In genomic region chr19:17052439-17052838, GRCh38 we compare ENCODE assay signal across 7 cellular contexts. TPM values are rescaled to one million over a fixed set of nuclear protein-coding genes. Genes with fewer than 3 reads are reported as not detected.
DNase-seq lines count a peak whose midpoint lies in the region; ATAC-seq and TF ChIP-seq lines count a peak whose summit lies in the region.

No MANE protein-coding gene starts in this region.

- TF ChIP-seq CTCF in DOHH2 (IDR thresholded peaks at IDR 0.05; ENCODE audit: low read depth, low read length, poor library complexity, severe bottlenecking) = peak; percentile 75
- peak; percentile 63 for TF ChIP-seq CTCF in IMR-90 (conservative IDR thresholded peaks at IDR 0.05; ENCODE audit: low read depth, low read length)
- TF ChIP-seq CTCF in fibroblast of the aortic adventitia (IDR thresholded peaks at IDR 0.05; ENCODE audit: insufficient read depth, low read length) = peak; percentile 69

- CTCF ChIA-PET in IMR-90 (lab: Yijun Ruan, JAX) = interaction anchor here (0.5 to 1.3 kb wide), 17 partner anchors 9 to 829 kb away, joined by 3 to 8 read pairs (median 4); no protein-coding TSS in a partner anchor

- no peak overlapping the region for H3K23ac ChIP-seq in IMR-90 (ENCODE audit: low read depth, low read length)

- H3K79me1 ChIP-seq in IMR-90 (ENCODE audit: low read depth in 1 of 2, low read length in 2 of 2) = 0 out of 4 replicates have a peak, but pooled peaks cover 0 to 4% of the 10 kb centered on the region in 2 experiments

- peaks cover 86% of the 10 kb centered on the region for H3K36me3 ChIP-seq in DOHH2 (ENCODE audit: control insufficient read depth, low read length)
- H3K36me3 ChIP-seq in IMR-90 (ENCODE audit: control insufficient read depth, insufficient read depth, low read length) = peaks cover 15% of the 10 kb centered on the region

- no peak overlapping the region for H3K9ac ChIP-seq in IMR-90 (ENCODE audit: low read depth, low read length)

- H3K79me2 ChIP-seq in DOHH2 (ENCODE audit: control insufficient read depth, low read length) = no peaks in the 10 kb centered on the region

- H2AK5ac ChIP-seq in IMR-90 (ENCODE audit: low read depth, low read length) = no peak overlapping the region

- no peak overlapping the region for H3K4me3 ChIP-seq in DOHH2 (ENCODE audit: low read length)
- no peak overlapping the region for H3K4me3 ChIP-seq in IMR-90 (ENCODE audit: insufficient read depth, low read depth, low read length)
- H3K4me3 ChIP-seq in fibroblast of the aortic adventitia (ENCODE audit: low read depth, low read length) = no peak overlapping the region

- ATAC-seq in IMR-90 (ENCODE audit: low read depth) (peak; percentile 72), GM21576 (IDR thresholded peaks at IDR 0.05; ENCODE audit: unreplicated experiment) (no peak)

- POLR2A ChIA-PET in IMR-90 (lab: Charles Lee; ENCODE audit: unreplicated experiment) = interaction anchor here (0.5 kb wide), 1 partner anchor 265 kb away, joined by 10 read pairs; no protein-coding TSS in a partner anchor

- WGBS in IMR-90 (ENCODE audit: extremely low coverage in 2 of 2, insufficient read length in 1 of 2), 2 experiments = 73% methylated on average over 5 of the region's 8 CpGs; no CpG with 5 or more reads in 1 of the 2 experiments

- no peak overlapping the region for H2BK120ac ChIP-seq in IMR-90 (ENCODE audit: low read depth, low read length)

- no peak overlapping the region for H3K4me2 ChIP-seq in DOHH2 (ENCODE audit: low read length)
- H3K4me2 ChIP-seq in IMR-90 (ENCODE audit: low read depth, low read length) = no peak overlapping the region

- no peak for TF ChIP-seq POLR2A in IMR-90 (IDR thresholded peaks at IDR 0.05; ENCODE audit: low read depth, low read length)

- H2BK15ac ChIP-seq in IMR-90 (ENCODE audit: low read depth, low read length) = no peak overlapping the region

- no peak overlapping the region for H2AK9ac ChIP-seq in IMR-90 (replicated peaks; ENCODE audit: low read depth, low read length, poor library complexity)

- H3K27ac ChIP-seq in DOHH2 (ENCODE audit: low read depth, low read length) = no peak overlapping the region
- H3K27ac ChIP-seq in IMR-90 (ENCODE audit: insufficient read depth, low read length) = no peak overlapping the region

- no peak overlapping the region for H2BK5ac ChIP-seq in IMR-90 (ENCODE audit: low read depth, low read length, poor library complexity, severe bottlenecking)

- in situ Hi-C loops in IMR-90 (cut with MboI; ENCODE audit: low sequenced_read_pairs) = loop anchor here (5.0 kb wide), 1 partner anchor 280 kb away; no protein-coding TSS in a partner anchor

- dilution Hi-C loops in IMR-90 (cut with HindIII; ENCODE audit: low sequenced_read_pairs, unreplicated experiment) = no loop called here

- DNase-seq in IMR-90 (peak; percentile 59), UCSD-AML1 (lab: John Stamatoyannopoulos, UW; ENCODE audit: unreplicated experiment) (peak; percentile 18), fibroblast of the aortic adventitia (ENCODE audit: low read depth) (peak; percentile 68), renal cortical epithelial cell (ENCODE audit: low read depth) (peak; percentile 23), epidermal melanocyte (ENCODE audit: insufficient read length, low spot score) (no peak)

- no peak overlapping the region for H2BK20ac ChIP-seq in IMR-90 (ENCODE audit: low read depth, low read length)

- intact Hi-C loops in IMR-90 (cut with micrococcal nuclease) = loop anchor here (1.0 to 2.0 kb wide), 3 partner anchors 274 to 338 kb away; no protein-coding TSS in a partner anchor

- no peak overlapping the region for H3K14ac ChIP-seq in IMR-90 (replicated peaks; ENCODE audit: low read depth, low read length)

- TF ChIP-seq RAD21 in IMR-90 (IDR thresholded peaks at IDR 0.05; ENCODE audit: low read length) = peak; percentile 68

- H4K8ac ChIP-seq in IMR-90 (ENCODE audit: low read depth in 2 of 2, low read length in 2 of 2) = no peak overlapping the region

- H3K4ac ChIP-seq in IMR-90 (ENCODE audit: low read depth, low read length) = no peak overlapping the region

- no peaks in the 10 kb centered on the region for H3K9me2 ChIP-seq in DOHH2 (replicated peaks; ENCODE audit: control insufficient read depth, low read length)

- H2AFZ ChIP-seq in IMR-90 (replicated peaks; ENCODE audit: low read length, poor library complexity) = no peak overlapping the region

- no peaks in the 10 kb centered on the region for H3F3A ChIP-seq in DOHH2 (ENCODE audit: control insufficient read depth, insufficient read depth)

- H3K9me3 ChIP-seq in DOHH2 (ENCODE audit: control insufficient read depth, insufficient read depth, low read length) (no peaks in the 10 kb centered on the region), IMR-90 (ENCODE audit: control insufficient read depth, insufficient read depth, low read length) (no peaks in the 10 kb centered on the region)

- no peak overlapping the region for H3K18ac ChIP-seq in IMR-90 (ENCODE audit: low read depth, low read length)

- peaks cover 11% of the 10 kb centered on the region; the same call in 1 of the 2 replicates for H4K20me1 ChIP-seq in DOHH2 (ENCODE audit: control insufficient read depth, insufficient read depth, low read depth, low read length)
- H4K20me1 ChIP-seq in IMR-90 (ENCODE audit: insufficient read depth, low read length) = no peaks in the 10 kb centered on the region

- H3K4me1 ChIP-seq in DOHH2 (ENCODE audit: control insufficient read depth, low read length) (no peaks in the 10 kb centered on the region), IMR-90 (ENCODE audit: control insufficient read depth, insufficient read depth, low read length) (peaks cover 6% of the 10 kb centered on the region)

- H3K56ac ChIP-seq in IMR-90 (ENCODE audit: extremely low read depth, insufficient read depth, low read length) = no peak overlapping the region

- no TSS peak for BruUV-seq in IMR-90 (replicated peaks; lab: Mats Ljungman, UMichigan)

- peaks cover 5% of the 10 kb centered on the region; the same call in 1 of the 2 replicates for H3K9me1 ChIP-seq in IMR-90 (ENCODE audit: insufficient read depth, low read length)

- H3K27me3 ChIP-seq in DOHH2 (ENCODE audit: control insufficient read depth, low read length) (no peaks in the 10 kb centered on the region), IMR-90 (ENCODE audit: control insufficient read depth, insufficient read depth, low read length) (no peaks in the 10 kb centered on the region)

- H4K91ac ChIP-seq in IMR-90 (ENCODE audit: insufficient read depth, low read depth, low read length) = no peak overlapping the region

- H4K5ac ChIP-seq in IMR-90 (ENCODE audit: low read depth, low read length) = no peak overlapping the region

TF ChIP-seq in IMR-90, 13 proteins besides CTCF, POLR2A, EP300 and RAD21:
- TF ChIP-seq RFX5 (IDR thresholded peaks at IDR 0.05; ENCODE audit: low read depth, low read length) = no peak
- TF ChIP-seq MAFK (IDR thresholded peaks at IDR 0.05; ENCODE audit: low read depth, low read length) = no peak
- peak; percentile 74 for TF ChIP-seq SMC3 (IDR thresholded peaks at IDR 0.05; ENCODE audit: low read depth, low read length)
- no peak for TF ChIP-seq USF2 (IDR thresholded peaks at IDR 0.05; ENCODE audit: low read depth, low read length)
- no peak for TF ChIP-seq FOS (IDR thresholded peaks at IDR 0.05; ENCODE audit: low read depth, low read length)
- TF ChIP-seq ELK1 (IDR thresholded peaks at IDR 0.05; ENCODE audit: borderline replicate concordance, low read depth, low read length) = no peak

RNA-seq across cellular contexts. Expression of gene HAUS8, which starts 22.8 kb away (rescaled TPM):
- total RNA-seq in IMR-90 (2012; rRNA removed) (3.4 and 3.9 TPM in 2 replicates), fibroblast of the aortic adventitia (ENCODE audit: low replicate concordance) (0.33 and 5.2 TPM in 2 replicates), renal cortical epithelial cell (2.0 and 4.0 TPM in 2 replicates)
- 12.8 and 14.2 TPM in 2 replicates for polyA plus RNA-seq in IMR-90 (2012; rRNA removed)
- polyA plus RNA-seq in IMR-90 (2012; cell fraction: cytosol; rRNA removed) = 5.6 and 11.0 TPM in 2 replicates
- 9.8 and 12.0 TPM in 2 replicates for polyA plus RNA-seq in IMR-90 (2012; cell fraction: nucleus; rRNA removed; ENCODE audit: low replicate concordance)

RNA-seq across cellular contexts. Expression of gene MYO9B, which starts 23.1 kb away (rescaled TPM):
- 59.7 and 61.8 TPM in 2 replicates for total RNA-seq in IMR-90 (2012; rRNA removed)
- polyA plus RNA-seq in IMR-90 (2012; rRNA removed) = 77.8 and 91.3 TPM in 2 replicates
- 40.1 and 51.5 TPM in 2 replicates for polyA plus RNA-seq in IMR-90 (2012; cell fraction: cytosol; rRNA removed)
- 248 and 366 TPM in 2 replicates for polyA plus RNA-seq in IMR-90 (2012; cell fraction: nucleus; rRNA removed; ENCODE audit: low replicate concordance)
- 58.9 and 103 TPM in 2 replicates for total RNA-seq in fibroblast of the aortic adventitia (ENCODE audit: low replicate concordance)
- 28.7 and 54.2 TPM in 2 replicates for total RNA-seq in renal cortical epithelial cell

RNA-seq across cellular contexts. Expression of gene CPAMD8, which starts 25.8 kb away (rescaled TPM):
- total RNA-seq in IMR-90 (2012; rRNA removed) (0.28 and 0.36 TPM in 2 replicates), fibroblast of the aortic adventitia (ENCODE audit: low replicate concordance) (0.18 and 2.5 TPM in 2 replicates), renal cortical epithelial cell (1.6 and 3.9 TPM in 2 replicates)
- 0.63 and 0.79 TPM in 2 replicates for polyA plus RNA-seq in IMR-90 (2012; rRNA removed)
- polyA plus RNA-seq in IMR-90 (2012; cell fraction: cytosol; rRNA removed) = 0.96 and 1.3 TPM in 2 replicates
- polyA plus RNA-seq in IMR-90 (2012; cell fraction: nucleus; rRNA removed; ENCODE audit: low replicate concordance) = 2.5 and 4.3 TPM in 2 replicates
